1 cellular context compared by ENCODE assay signal in genomic region chr3:39990532-39990931, GRCh38.
TF ChIP-seq lines count a peak whose summit lies in the region.

No MANE protein-coding gene starts in this region.

TF ChIP-seq in K562, 482 proteins besides CTCF, POLR2A, EP300 and RAD21 (continued from another document):
- no peak for TF ChIP-seq TSHZ1 (CRISPR knock-in tag; IDR thresholded peaks at IDR 0.05)
- no peak for TF ChIP-seq HDAC6 (IDR thresholded peaks at IDR 0.05; ENCODE audit: low read depth, low read length)
- TF ChIP-seq RBM17 (IDR thresholded peaks at IDR 0.05; ENCODE audit: borderline replicate concordance, low read depth, low read length), result no peak
- no peak for TF ChIP-seq GTF2F1 (IDR thresholded peaks at IDR 0.05; ENCODE audit: low read depth, low read length)
- TF ChIP-seq CBX5 (IDR thresholded peaks at IDR 0.05; ENCODE audit: borderline replicate concordance, low read depth), result no peak
- TF ChIP-seq MITF (IDR thresholded peaks at IDR 0.05), result no peak
- no peak for TF ChIP-seq STAT6 (CRISPR knock-in tag; IDR thresholded peaks at IDR 0.05)
- no peak for TF ChIP-seq ZNF778 (CRISPR knock-in tag; IDR thresholded peaks at IDR 0.05)
- TF ChIP-seq PREB (CRISPR knock-in tag; IDR thresholded peaks at IDR 0.05), result no peak
- no peak for TF ChIP-seq MED1 (CRISPR knock-in tag; IDR thresholded peaks at IDR 0.05; ENCODE audit: borderline replicate concordance)
